28 cellular contexts compared by ENCODE assay signal in genomic region chr4:6549890-6550620, GRCh38. TPM values are rescaled to one million over a fixed set of nuclear protein-coding genes. Genes with fewer than 3 reads are reported as not detected.
A peak's percentile ranks its signal among the peaks of the same experiment; 100 is the strongest.
DNase-seq lines count a peak whose midpoint lies in the region; ATAC-seq and TF ChIP-seq lines count a peak whose summit lies in the region.
"Had no signal": no experiment of that assay in that cellular context is flagged by ENCODE, and none has a peak within 500 bp of the region (broad histone marks: within the 10 kb centered on the region; RNA-seq: fewer than 3 reads in every experiment).

No MANE protein-coding gene starts in this region.

- ATAC-seq in Right ventricle myocardium superior (ENCODE audit: poor library complexity) = peak; percentile 92
- ATAC-seq: CD8-positive, alpha-beta T cell; SK-N-SH treated with all-trans-retinoic acid at 6 μM for 48 hours had no signal

- H3K9me3 ChIP-seq in right atrium auricular region (peaks cover 0 to 13% of the 10 kb centered on the region in 2 donors), left ventricle myocardium inferior (replicated peaks) (peaks cover 12% of the 10 kb centered on the region), transverse colon (peaks cover 2 to 6% of the 10 kb centered on the region in 2 donors)
- H3K9me3 ChIP-seq: SJCRH30 had no signal

- H3K27ac ChIP-seq in right atrium auricular region = no peak overlapping the region
- peak overlapping the region; percentile 25 for H3K27ac ChIP-seq in angular gyrus (ENCODE audit: low read depth, low read length)
- H3K27ac ChIP-seq in left ventricle myocardium inferior (replicated peaks) = peak overlapping the region; percentile 44
- no peak overlapping the region for H3K27ac ChIP-seq in transverse colon
- no peak overlapping the region for H3K27ac ChIP-seq in coronary artery
- H3K27ac ChIP-seq: C4-2B, KMS-11, Peyer's patch, SJCRH30 had no signal

- H3K4me3 ChIP-seq in right atrium auricular region (no peak overlapping the region), left ventricle myocardium inferior (no peak overlapping the region), transverse colon (no peak overlapping the region), coronary artery (no peak overlapping the region)
- H3K4me3 ChIP-seq: Peyer's patch, SJCRH30 had no signal

- no peak for TF ChIP-seq CTCF in right atrium auricular region (IDR thresholded peaks at IDR 0.05)
- TF ChIP-seq CTCF in left ventricle myocardium inferior (IDR thresholded peaks at IDR 0.05; ENCODE audit: borderline replicate concordance) = no peak
- no peak for TF ChIP-seq CTCF in transverse colon (IDR thresholded peaks at IDR 0.05)
- no peak for TF ChIP-seq CTCF in coronary artery (IDR thresholded peaks at IDR 0.05)

- no peak for TF ChIP-seq EP300 in transverse colon (IDR thresholded peaks at IDR 0.05; ENCODE audit: low read depth)

- DNase-seq in Right ventricle myocardium superior = peak; percentile 56
- DNase-seq in right atrium auricular region (ENCODE audit: low spot score) = no peak
- peak; percentile 42 for DNase-seq in left ventricle myocardium inferior
- peak; percentile 82 for DNase-seq in putamen (ENCODE audit: low spot score)
- DNase-seq in NOMO-1 treated with dmso at 0.1 percent for 144 hours (lab: John Stamatoyannopoulos, UW; ENCODE audit: unreplicated experiment) = no peak
- DNase-seq in transverse colon = no peak
- DNase-seq in coronary artery (ENCODE audit: low spot score) = no peak
- DNase-seq: AML-193; Caco-2; CD8-positive, alpha-beta T cell; DMS 273 treated with DMSO at 0.1 percent for 48 hours; DMS79 treated with DMSO at 0.1 percent for 48 hours; GF-D8; GOT3; HCEC 1CT; MM.1S; NCI-H1048; NCI-H1694; NCI-H2029 treated with DMSO at 0.1 percent for 48 hours; NCI-H446 treated with DMSO at 0.1 percent for 48 hours; NCI-H82; OCI-M1; Peyer's patch; SJCRH30 had no signal

- WGBS in transverse colon (ENCODE audit: low coverage in 1 of 2), 2 donors = 52% methylated on average over 13 of the region's 13 CpGs; no CpG with 5 or more reads in 1 of the 2 donors

- no peaks in the 10 kb centered on the region for H3K27me3 ChIP-seq in right atrium auricular region
- peaks cover 39% of the 10 kb centered on the region for H3K27me3 ChIP-seq in left ventricle myocardium inferior (ENCODE audit: low read depth)
- peaks cover 42% of the 10 kb centered on the region for H3K27me3 ChIP-seq in transverse colon
- H3K27me3 ChIP-seq: Peyer's patch had no signal

- intact Hi-C loops in Right ventricle myocardium superior (cut with DNase I) (loop anchor here (5.0 kb wide), 1 partner anchor 218 kb away; no protein-coding TSS in a partner anchor), left ventricle myocardium inferior (cut with micrococcal nuclease) (no loop called here), transverse colon (cut with DNase I; ENCODE audit: low total_unique reads) (no loop called here)

- H3K36me3 ChIP-seq in right atrium auricular region (no peaks in the 10 kb centered on the region), left ventricle myocardium inferior (no peaks in the 10 kb centered on the region), transverse colon (no peaks in the 10 kb centered on the region)
- H3K36me3 ChIP-seq: Peyer's patch, SJCRH30 had no signal

- in situ Hi-C loops in transverse colon (cut with MboI; ENCODE audit: low pct_ligation_motif_present in 1 of 4, low pct_unique_long_range_greater_than_20kb in 1 of 4, low sequenced_read_pairs in 3 of 4) = loop anchor here in 1 of 4 donors (25.0 kb wide), 1 partner anchor 288 kb away; the partner anchor contains the start of gene WFS1

- TF ChIP-seq POLR2A in transverse colon (IDR thresholded peaks at IDR 0.05) = no peak

- H3K4me1 ChIP-seq in right atrium auricular region (no peaks in the 10 kb centered on the region), left ventricle myocardium inferior (peaks cover 23% of the 10 kb centered on the region), transverse colon (no peaks in the 10 kb centered on the region)
- H3K4me1 ChIP-seq: Caco-2, Peyer's patch, SJCRH30 had no signal

RNA-seq across cellular contexts. Expression of gene MAN2B2, which starts 24.9 kb away (rescaled TPM):
- total RNA-seq in Right ventricle myocardium superior (17.3 TPM), right atrium auricular region (10 to 100 TPM; 23.7 to 25.5 TPM), left ventricle myocardium inferior (18.5 TPM), transverse colon (10 to 100 TPM; 17.5 to 55.9 (median 27.6) TPM)

Comparison
In these comparisons a context has a peak if more than half of its experiments do, and no peak if none do; other contexts are left out.
1. DNase-seq: peak in Right ventricle myocardium superior (single experiment), left ventricle myocardium inferior (single experiment) and putamen (single experiment); none in right atrium auricular region (single experiment), NOMO-1 treated with dmso at 0.1 percent for 144 hours (single experiment), transverse colon (single experiment) and coronary artery (single experiment).
2. H3K27ac ChIP-seq: peak in angular gyrus (single experiment) and left ventricle myocardium inferior (single experiment); none in right atrium auricular region (0 of 2), transverse colon (0 of 4) and coronary artery (0 of 2).